ENCODE assay signal across 26 cellular contexts in genomic region chr12:52901715-52902541, GRCh38. TPM values are rescaled to one million over a fixed set of nuclear protein-coding genes. Genes with fewer than 3 reads are reported as not detected.
A peak's percentile ranks its signal among the peaks of the same experiment; 100 is the strongest.
DNase-seq lines count a peak whose midpoint lies in the region; ATAC-seq and TF ChIP-seq lines count a peak whose summit lies in the region.
"Had no signal": no experiment of that assay in that cellular context is flagged by ENCODE, and none has a peak within 500 bp of the region (broad histone marks: within the 10 kb centered on the region; RNA-seq: fewer than 3 reads in every experiment).

No MANE protein-coding gene starts in this region.

- peak overlapping the region; percentile 24 for H3K4me3 Mint-ChIP-seq in activated naive CD8-positive, alpha-beta T cell
- no peak overlapping the region for H3K4me3 Mint-ChIP-seq in activated naive CD8-positive, alpha-beta T cell treated with anti-CD3 and anti-CD28 coated beads, Interleukin-2, amount 50 U/mL, for 24 hours
- H3K4me3 Mint-ChIP-seq: activated CD4-positive, alpha-beta memory T cell treated with anti-CD3 and anti-CD28 coated beads for 36 hours; effector memory CD8-positive, alpha-beta T cell; immature natural killer cell had no signal

- TF ChIP-seq POLR2A in transverse colon (IDR thresholded peaks at IDR 0.05) = no peak

- H3K9me3 ChIP-seq in mucosa of stomach (ENCODE audit: control insufficient read depth, low read length) (no peaks in the 10 kb centered on the region), transverse colon (no peaks in the 10 kb centered on the region)
- H3K9me3 ChIP-seq: BLaER1 had no signal

- no peaks in the 10 kb centered on the region for H3K9me3 Mint-ChIP-seq in activated naive CD8-positive, alpha-beta T cell (ENCODE audit: low read depth)
- no peaks in the 10 kb centered on the region for H3K9me3 Mint-ChIP-seq in activated naive CD8-positive, alpha-beta T cell treated with anti-CD3 and anti-CD28 coated beads, Interleukin-2, amount 50 U/mL, for 24 hours
- H3K9me3 Mint-ChIP-seq: activated CD4-positive, alpha-beta memory T cell treated with anti-CD3 and anti-CD28 coated beads for 36 hours; effector memory CD8-positive, alpha-beta T cell; immature natural killer cell; naive thymus-derived CD4-positive, alpha-beta T cell had no signal

- no peak for DNase-seq in activated naive CD8-positive, alpha-beta T cell treated with anti-CD3 and anti-CD28 coated beads, Interleukin-2, amount 50 U/mL, for 24 hours
- DNase-seq in ecto neural progenitor cell (ENCODE audit: low spot score) (peak; percentile 40), transverse colon (peak; percentile 52), DMS79 (lab: John Stamatoyannopoulos, UW) (no peak), NCI-H69 (lab: John Stamatoyannopoulos, UW) (no peak)
- DNase-seq in activated CD4-positive, alpha-beta T cell treated with anti-CD3 and anti-CD28 coated beads, Interleukin-2, amount 50 U/mL, for 4 hours = no peak
- DNase-seq: activated CD4-positive, alpha-beta memory T cell treated with anti-CD3 and anti-CD28 coated beads for 36 hours; activated T-cell treated with anti-CD3 and anti-CD28 coated beads for 4 hours; anterior cingulate cortex; cerebellar nuclear complex; effector memory CD8-positive, alpha-beta T cell; GF-D8; head of caudate nucleus; immature natural killer cell; naive thymus-derived CD4-positive, alpha-beta T cell; NCI-H1105; NCI-H510A treated with DMSO at 0.1 percent for 48 hours; SHP77 treated with DMSO at 0.1 percent for 48 hours; stimulated activated CD4-positive, alpha-beta T cell treated with anti-CD3 and anti-CD28 coated beads, Interleukin-4, amount 100 ng/mL, for 24 hours; WERI-Rb-1 had no signal

- ATAC-seq in activated naive CD8-positive, alpha-beta T cell treated with anti-CD3 and anti-CD28 coated beads, Interleukin-2, amount 50 U/mL, for 24 hours = no peak
- ATAC-seq: effector memory CD8-positive, alpha-beta T cell; naive thymus-derived CD4-positive, alpha-beta T cell had no signal

- no peak for TF ChIP-seq EP300 in transverse colon (IDR thresholded peaks at IDR 0.05; ENCODE audit: low read depth)

- H3K36me3 ChIP-seq in mucosa of stomach (ENCODE audit: control insufficient read depth, insufficient read depth, low read length) (peaks cover 31% of the 10 kb centered on the region), transverse colon (peaks cover 0 to 15% (median 4%) of the 10 kb centered on the region in 4 donors)
- H3K36me3 ChIP-seq: BLaER1, WERI-Rb-1 had no signal

- H3K27ac Mint-ChIP-seq in activated naive CD8-positive, alpha-beta T cell = no peak overlapping the region
- H3K27ac Mint-ChIP-seq in activated naive CD8-positive, alpha-beta T cell treated with anti-CD3 and anti-CD28 coated beads, Interleukin-2, amount 50 U/mL, for 24 hours = no peak overlapping the region
- H3K27ac Mint-ChIP-seq: activated CD4-positive, alpha-beta memory T cell treated with anti-CD3 and anti-CD28 coated beads for 36 hours; effector memory CD8-positive, alpha-beta T cell; immature natural killer cell; naive thymus-derived CD4-positive, alpha-beta T cell had no signal

- peak overlapping the region; percentile 98 for H3K9ac ChIP-seq in mucosa of stomach (ENCODE audit: low read length)
- H3K9ac ChIP-seq: BLaER1 had no signal

- in situ Hi-C loops in transverse colon (cut with MboI; ENCODE audit: low pct_ligation_motif_present in 1 of 4, low pct_unique_long_range_greater_than_20kb in 1 of 4, low sequenced_read_pairs in 3 of 4) = no loop called here

- no peak for TF ChIP-seq CTCF in transverse colon (IDR thresholded peaks at IDR 0.05)

- H3K4me1 ChIP-seq in mucosa of stomach (ENCODE audit: control insufficient read depth, insufficient read depth, low read length) (peaks cover 61% of the 10 kb centered on the region), transverse colon (peaks cover 21 to 72% (median 59%) of the 10 kb centered on the region in 4 donors)

- H3K27me3 ChIP-seq in mucosa of stomach (ENCODE audit: control insufficient read depth, insufficient read depth, low read length) (peaks cover 2% of the 10 kb centered on the region), transverse colon (no peaks in the 10 kb centered on the region)
- H3K27me3 ChIP-seq: BLaER1 had no signal

- peak overlapping the region; percentile 91 to 98 (median 93) for H3K27ac ChIP-seq in transverse colon
- H3K27ac ChIP-seq: BLaER1, WERI-Rb-1 had no signal

- H3K27me3 Mint-ChIP-seq in activated naive CD8-positive, alpha-beta T cell = peaks cover 1% of the 10 kb centered on the region
- peaks cover 3% of the 10 kb centered on the region for H3K27me3 Mint-ChIP-seq in activated naive CD8-positive, alpha-beta T cell treated with anti-CD3 and anti-CD28 coated beads, Interleukin-2, amount 50 U/mL, for 24 hours

- 61 to 63% methylated on average over 8 to 13 of the region's 13 CpGs for WGBS in transverse colon (ENCODE audit: low coverage in 1 of 2), 2 donors

- intact Hi-C loops in transverse colon (cut with DNase I; ENCODE audit: low total_unique reads) = no loop called here

- peak overlapping the region; percentile 56 for H3K4me3 ChIP-seq in mucosa of stomach (ENCODE audit: low read length)
- H3K4me3 ChIP-seq in transverse colon = peak overlapping the region in 3 of 4 donors; percentile 54 to 80 (median 60)
- H3K4me3 ChIP-seq: BLaER1 had no signal

- peaks cover 6% of the 10 kb centered on the region for H3K4me1 Mint-ChIP-seq in activated naive CD8-positive, alpha-beta T cell (ENCODE audit: low read depth)
- peaks cover 9% of the 10 kb centered on the region for H3K4me1 Mint-ChIP-seq in activated naive CD8-positive, alpha-beta T cell treated with anti-CD3 and anti-CD28 coated beads, Interleukin-2, amount 50 U/mL, for 24 hours

- H3K36me3 Mint-ChIP-seq in activated naive CD8-positive, alpha-beta T cell = no peaks in the 10 kb centered on the region
- H3K36me3 Mint-ChIP-seq in activated naive CD8-positive, alpha-beta T cell treated with anti-CD3 and anti-CD28 coated beads, Interleukin-2, amount 50 U/mL, for 24 hours (ENCODE audit: low read depth) = no peaks in the 10 kb centered on the region
- H3K36me3 Mint-ChIP-seq: activated CD4-positive, alpha-beta memory T cell treated with anti-CD3 and anti-CD28 coated beads for 36 hours; immature natural killer cell; naive thymus-derived CD4-positive, alpha-beta T cell had no signal

RNA-seq across cellular contexts. Expression of gene KRT8, which starts 2.9 kb away (rescaled TPM):
- 1,000 to 10,000 TPM; 1,016 to 3,505 (median 2,245) TPM for total RNA-seq in transverse colon
- total RNA-seq: LHCN-M2; T-helper 1 cell treated with Interleukin-12 subunit alpha and Interleukin-12 subunit beta and Interleukin-4 antibody, amounts not matched to agents 30 ng/mL and 1 ng/mL, for 36 hours had no signal

RNA-seq across cellular contexts. Expression of gene KRT18, which starts 47.0 kb away (rescaled TPM):
- 100 to 1,000 TPM; 367 to 813 (median 541) TPM for total RNA-seq in transverse colon

RNA-seq across cellular contexts. Expression of gene KRT78, which starts 53.1 kb away (rescaled TPM):
- total RNA-seq in transverse colon = not detected
- total RNA-seq: activated CD4-positive, alpha-beta memory T cell treated with anti-CD3 and anti-CD28 coated beads for 36 hours; LHCN-M2; naive thymus-derived CD4-positive, alpha-beta T cell; T-helper 1 cell treated with Interleukin-12 subunit alpha and Interleukin-12 subunit beta and Interleukin-4 antibody, amounts not matched to agents 30 ng/mL and 1 ng/mL, for 36 hours; urinary bladder had no signal

Comparison
In these comparisons a context has a peak if more than half of its experiments do, and no peak if none do; other contexts are left out.
1. DNase-seq: peak in ecto neural progenitor cell (single experiment) and transverse colon (single experiment); none in activated naive CD8-positive, alpha-beta T cell treated with anti-CD3 and anti-CD28 coated beads, Interleukin-2, amount 50 U/mL, for 24 hours (single experiment), activated CD4-positive, alpha-beta T cell treated with anti-CD3 and anti-CD28 coated beads, Interleukin-2, amount 50 U/mL, for 4 hours (0 of 2), DMS79 (single experiment) and NCI-H69 (single experiment).